Comparison of ENCODE assay signal across 15 cellular contexts in genomic region chr5:141882594-141883183, GRCh38. TPM values are rescaled to one million over a fixed set of nuclear protein-coding genes. Genes with fewer than 3 reads are reported as not detected.
DNase-seq lines count a peak whose midpoint lies in the region; ATAC-seq and TF ChIP-seq lines count a peak whose summit lies in the region.
"Had no signal": no experiment of that assay in that cellular context is flagged by ENCODE, and none has a peak within 500 bp of the region (broad histone marks: within the 10 kb centered on the region; RNA-seq: fewer than 3 reads in every experiment).

No MANE protein-coding gene starts in this region.

- no peak overlapping the region for H4K5ac ChIP-seq in H9 (ENCODE audit: insufficient read length, low read depth, low read length)

- H3K23ac ChIP-seq in H9 (ENCODE audit: insufficient read length, low read depth, low read length): no peak overlapping the region

- H3K4me1 ChIP-seq in H9 (ENCODE audit: insufficient read depth, low read length): peaks cover 20% of the 10 kb centered on the region; the same call in 1 of the 2 replicates
- H3K4me1 ChIP-seq in parathyroid adenoma: peaks cover 52% of the 10 kb centered on the region

- H2AFZ ChIP-seq in H9 (ENCODE audit: low read length) (no peak overlapping the region), parathyroid adenoma (peak overlapping the region; percentile 76)

- TF ChIP-seq POLR2A in GM18505 (IDR thresholded peaks at IDR 0.05; ENCODE audit: borderline replicate concordance, extremely low read depth, insufficient read depth, insufficient read length): no peak

- H3K4me2 ChIP-seq in H9 (ENCODE audit: insufficient read depth, insufficient read length, low read length): peak overlapping the region; percentile 72
- H3K4me2 ChIP-seq in parathyroid adenoma (ENCODE audit: low read length): no peak overlapping the region

- peaks cover 20% of the 10 kb centered on the region for H3K23me2 ChIP-seq in H9 (ENCODE audit: insufficient read length, low read depth, low read length, poor library complexity, severe bottlenecking)

- DNase-seq in H9 (peak; percentile 61), NCI-H69 (lab: John Stamatoyannopoulos, UW) (peak; percentile 37), glutamatergic neuron (peak; percentile 58), kidney glomerular epithelial cell (lab: John Stamatoyannopoulos, UW) (no peak), NCI-H1930 (lab: John Stamatoyannopoulos, UW) (no peak)
- DNase-seq: natural killer cell; NCI-H2171 treated with DMSO at 0.1 percent for 48 hours; stimulated activated CD4-positive, alpha-beta T cell treated with anti-CD3 and anti-CD28 coated beads, Interleukin-4, amount 100 ng/mL, for 1 hour had no signal

- H3K9me3 Mint-ChIP-seq in H9: no peaks in the 10 kb centered on the region; a peak in 2 of 5 replicates
- H3K9me3 Mint-ChIP-seq in glutamatergic neuron (ENCODE audit: unreplicated experiment): peaks cover 7% of the 10 kb centered on the region
- H3K9me3 Mint-ChIP-seq: dendritic cell treated with granulocyte-macrophage colony-stimulating factor and Interleukin-4, amounts not matched to agents 40 ng/mL and 50 ng/mL, for 4 days; natural killer cell had no signal

- H3K4ac ChIP-seq in H9 (ENCODE audit: low read depth, low read length): no peak overlapping the region

- no peak overlapping the region for H4K91ac ChIP-seq in H9 (ENCODE audit: insufficient read length, low read depth, low read length)

- H2BK12ac ChIP-seq in H9 (ENCODE audit: insufficient read length, low read depth, low read length): no peak overlapping the region

- H3K56ac ChIP-seq in H9 (ENCODE audit: insufficient read length, low read depth, low read length): no peak overlapping the region

- H2BK15ac ChIP-seq in H9 (ENCODE audit: low read depth, low read length): no peak overlapping the region

- no peaks in the 10 kb centered on the region for H3K9me3 ChIP-seq in H9 (ENCODE audit: control insufficient read depth, low read depth, low read length)
- H3K9me3 ChIP-seq in parathyroid adenoma (ENCODE audit: control insufficient read depth, low read length): no peaks in the 10 kb centered on the region
- H3K9me3 ChIP-seq: SJCRH30, thoracic aorta had no signal

- H3K27ac Mint-ChIP-seq in H9: peak overlapping the region; percentile 23 to 59 (median 41); a peak in 3 of 7 replicates
- peak overlapping the region; percentile 8 for H3K27ac Mint-ChIP-seq in glutamatergic neuron (ENCODE audit: unreplicated experiment)
- H3K27ac Mint-ChIP-seq: activated CD4-positive, alpha-beta T cell treated with anti-CD3 and anti-CD28 coated beads for 36 hours; dendritic cell treated with granulocyte-macrophage colony-stimulating factor and Interleukin-4, amounts not matched to agents 40 ng/mL and 50 ng/mL, for 4 days had no signal

- no peak overlapping the region for H2AK5ac ChIP-seq in H9 (ENCODE audit: insufficient read length, low read length)

- no peaks in the 10 kb centered on the region for H4K20me1 ChIP-seq in H9 (ENCODE audit: control insufficient read depth, insufficient read depth, insufficient read length)

- no peak overlapping the region for H3K14ac ChIP-seq in H9 (ENCODE audit: insufficient read depth, low read length)

- H3K4me3 Mint-ChIP-seq in H9: peak overlapping the region; percentile 62 to 75
- H3K4me3 Mint-ChIP-seq in glutamatergic neuron (ENCODE audit: unreplicated experiment): peak overlapping the region; percentile 89
- H3K4me3 Mint-ChIP-seq: activated CD4-positive, alpha-beta T cell treated with anti-CD3 and anti-CD28 coated beads for 36 hours; dendritic cell treated with granulocyte-macrophage colony-stimulating factor and Interleukin-4, amounts not matched to agents 40 ng/mL and 50 ng/mL, for 4 days; natural killer cell had no signal

- WGBS in H9 (ENCODE audit: extremely low coverage, insufficient read length, low lambda C conversion rate): no CpG with 5 or more reads among the region's 13 CpGs

- no peak overlapping the region for H4K8ac ChIP-seq in H9 (replicated peaks; ENCODE audit: insufficient read length, low read depth, low read length)

- H2BK5ac ChIP-seq in H9 (ENCODE audit: insufficient read length, low read length): no peak overlapping the region

- no peaks in the 10 kb centered on the region for H3K36me3 ChIP-seq in parathyroid adenoma (ENCODE audit: control insufficient read depth, insufficient read depth, low read length)
- H3K36me3 ChIP-seq: SJCRH30, thoracic aorta had no signal

- H3K27ac ChIP-seq in H9 (ENCODE audit: insufficient read length, low read depth, low read length): no peak overlapping the region
- H3K27ac ChIP-seq in parathyroid adenoma: peak overlapping the region; percentile 99
- H3K27ac ChIP-seq: SJCRH30 had no signal

- TF ChIP-seq CTCF in H9 (conservative IDR thresholded peaks at IDR 0.05) (no peak), glutamatergic neuron (IDR thresholded peaks at IDR 0.05; ENCODE audit: partially characterized antibody, unreplicated experiment) (no peak), parathyroid adenoma (IDR thresholded peaks at IDR 0.05) (no peak)

- H2BK20ac ChIP-seq in H9 (ENCODE audit: low read depth, low read length, poor library complexity, severe bottlenecking): no peak overlapping the region

- H3K9ac ChIP-seq in H9 (ENCODE audit: extremely low read depth, insufficient read length, low read length) (no peak overlapping the region), parathyroid adenoma (no peak overlapping the region)

- no peaks in the 10 kb centered on the region for H3K79me1 ChIP-seq in H9 (ENCODE audit: insufficient read depth, low read depth, low read length, poor library complexity, severe bottlenecking)

- H3K36me3 Mint-ChIP-seq in H9 (ENCODE audit: insufficient read depth in 1 of 3, low read depth in 3 of 3) (peaks cover 0 to under 1% (median 0%) of the 10 kb centered on the region in 3 experiments; a peak in 2 of 7 replicates), glutamatergic neuron (ENCODE audit: unreplicated experiment) (no peaks in the 10 kb centered on the region)
- H3K36me3 Mint-ChIP-seq: natural killer cell had no signal

- H3K4me1 Mint-ChIP-seq in H9 (peaks cover 45 to 47% of the 10 kb centered on the region in 2 experiments), glutamatergic neuron (ENCODE audit: low read depth, unreplicated experiment) (peaks cover 20% of the 10 kb centered on the region)

- ATAC-seq in HG02763 (IDR thresholded peaks at IDR 0.05; ENCODE audit: unreplicated experiment) (no peak), GM18505 (IDR thresholded peaks at IDR 0.05; ENCODE audit: unreplicated experiment) (no peak)
- ATAC-seq: activated CD4-positive, alpha-beta T cell treated with anti-CD3 and anti-CD28 coated beads for 36 hours; natural killer cell had no signal

- H3K27me3 Mint-ChIP-seq in H9 (ENCODE audit: low read depth) (peaks cover 25% of the 10 kb centered on the region), glutamatergic neuron (ENCODE audit: unreplicated experiment) (peaks cover 10% of the 10 kb centered on the region)

- no peak overlapping the region for H2BK120ac ChIP-seq in H9 (ENCODE audit: low read depth, low read length, poor library complexity, severe bottlenecking)

- no peak overlapping the region for H3T11ph ChIP-seq in H9 (ENCODE audit: low read length)

- no peak overlapping the region for H3K18ac ChIP-seq in H9 (ENCODE audit: insufficient read length, low read depth, low read length)

- H3K27me3 ChIP-seq in H9 (ENCODE audit: insufficient read depth, low read length) (no peaks in the 10 kb centered on the region; the same call in 1 of the 2 replicates), parathyroid adenoma (ENCODE audit: control insufficient read depth, insufficient read depth, low read length) (peaks cover 6% of the 10 kb centered on the region)

- no peak overlapping the region for H3K4me3 ChIP-seq in parathyroid adenoma (ENCODE audit: low read depth, low read length)
- H3K4me3 ChIP-seq: SJCRH30, thoracic aorta had no signal

- H3K79me2 ChIP-seq in H9 (ENCODE audit: insufficient read depth, low read length): peaks cover 2% of the 10 kb centered on the region; the same call in 1 of the 2 replicates
- H3K79me2 ChIP-seq in parathyroid adenoma: peaks cover 24% of the 10 kb centered on the region

RNA-seq across cellular contexts. Expression of gene PCDH1, which starts 4.5 kb away (rescaled TPM):
- total RNA-seq in H9 (2021) (127 and 131 TPM in 2 replicates), glutamatergic neuron (ENCODE audit: unreplicated experiment) (7.9 TPM)
- total RNA-seq: activated CD4-positive, alpha-beta T cell treated with anti-CD3 and anti-CD28 coated beads for 36 hours had no signal

RNA-seq across cellular contexts. Expression of gene DELE1, which starts 41.0 kb away (rescaled TPM):
- 72.7 and 75.3 TPM in 2 replicates for total RNA-seq in H9 (2021)
- total RNA-seq in glutamatergic neuron (ENCODE audit: unreplicated experiment): 108 TPM

Comparison
In these comparisons a context has a peak if more than half of its experiments do, and no peak if none do; other contexts are left out.
1. DNase-seq: peak in H9 (single experiment), NCI-H69 (single experiment) and glutamatergic neuron (single experiment); none in kidney glomerular epithelial cell (single experiment) and NCI-H1930 (0 of 2).
2. RNA of gene PCDH1, which starts 4.5 kb away (total RNA-seq): 127 to 131 TPM in H9; 7.9 TPM in glutamatergic neuron (single experiment); every median in the first group is over 10 times any median in the second.